8 cellular contexts compared by ENCODE assay signal in genomic region chr13:100394005-100394695, GRCh38.
DNase-seq lines count a peak whose midpoint lies in the region; ATAC-seq and TF ChIP-seq lines count a peak whose summit lies in the region.

No MANE protein-coding gene starts in this region.

- no peak overlapping the region for H2AK5ac ChIP-seq in neuronal stem cell (ENCODE audit: low read depth, low read length)

- H3K18ac ChIP-seq in neuronal stem cell (ENCODE audit: low read length), result no peak overlapping the region

- no peak overlapping the region for H2BK15ac ChIP-seq in neuronal stem cell (ENCODE audit: low read length)

- POLR2A ChIA-PET in CD4-positive, alpha-beta T cell (lab: Charles Lee), result no interaction called here
- POLR2A ChIA-PET in activated CD8-positive, alpha-beta T cell treated with anti-CD3 and anti-CD28 coated beads, Interleukin-2, amount 10 ng/mL, durations not matched to agents 7 days and 5 days (lab: Charles Lee), result interaction anchor here (0.6 to 1.7 kb wide), 2 partner anchors 11 to 40 kb away, joined by 3 to 4 read pairs; no protein-coding TSS in a partner anchor

- no CpG with 5 or more reads among the region's 9 CpGs for WGBS in neuronal stem cell (ENCODE audit: extremely low coverage in 2 of 2, insufficient read length in 2 of 2, insufficient replicate concordance in 1 of 2), 2 donors

- H3K9me3 ChIP-seq in CD4-positive, alpha-beta T cell (ENCODE audit: control insufficient read depth, low read length), result no peaks in the 10 kb centered on the region
- H3K9me3 ChIP-seq in neuronal stem cell (replicated peaks in 1 of 2; ENCODE audit: control insufficient read depth in 2 of 2, insufficient read depth in 1 of 2, low read depth in 1 of 2, low read length in 2 of 2), result peaks cover 0 to 9% of the 10 kb centered on the region in 2 donors

- H3K27me3 ChIP-seq in CD4-positive, alpha-beta T cell (ENCODE audit: control insufficient read depth, insufficient read depth, low read length), result no peaks in the 10 kb centered on the region
- no peaks in the 10 kb centered on the region for H3K27me3 ChIP-seq in neuronal stem cell (ENCODE audit: control insufficient read depth in 3 of 3, insufficient read depth in 3 of 3, low read depth in 1 of 3, low read length in 3 of 3)

- H2BK12ac ChIP-seq in neuronal stem cell (ENCODE audit: low read length), result no peak overlapping the region

- H3K23ac ChIP-seq in neuronal stem cell (ENCODE audit: low read depth, low read length, poor library complexity), result no peak overlapping the region

- intact Hi-C loops in CD4-positive, alpha-beta T cell (cut with DNase I, micrococcal nuclease), result no loop called here

- no peaks in the 10 kb centered on the region for H3K36me3 Mint-ChIP-seq in CD4-positive, alpha-beta T cell (ENCODE audit: low read depth)
- H3K36me3 Mint-ChIP-seq in activated CD8-positive, alpha-beta T cell treated with anti-CD3 and anti-CD28 coated beads, Interleukin-2, amount 10 ng/mL, durations not matched to agents 7 days and 5 days (ENCODE audit: low read depth), result peaks cover 3% of the 10 kb centered on the region

- no peak for DNase-seq in CD4-positive, alpha-beta T cell
- peak; percentile 22 for DNase-seq in activated CD8-positive, alpha-beta T cell treated with anti-CD3 and anti-CD28 coated beads, Interleukin-2, amount 10 ng/mL, durations not matched to agents 7 days and 5 days
- DNase-seq in neuronal stem cell (ENCODE audit: low spot score), result no peak
- no peak for DNase-seq in GF-D8 (lab: John Stamatoyannopoulos, UW)
- DNase-seq in iPS-NIHi7 (ENCODE audit: extremely low spot score), result no peak
- DNase-seq in RPMI8226, result no peak

- no peak overlapping the region for H3K14ac ChIP-seq in neuronal stem cell (ENCODE audit: low read length)

- no peak overlapping the region for H3K9ac ChIP-seq in neuronal stem cell (ENCODE audit: low read depth, low read length, poor library complexity)

- no peak overlapping the region for H3K4me2 ChIP-seq in neuronal stem cell (ENCODE audit: insufficient read depth, low read length, poor library complexity, severe bottlenecking)

- no peak for TF ChIP-seq CTCF in CD4-positive, alpha-beta T cell (IDR thresholded peaks at IDR 0.05)

- no peak overlapping the region for H3K27ac ChIP-seq in CD4-positive, alpha-beta T cell (ENCODE audit: low read depth, low read length)
- H3K27ac ChIP-seq in neuronal stem cell (replicated peaks; ENCODE audit: low read length), result no peak overlapping the region

- peaks cover 0 to 29% of the 10 kb centered on the region in 2 donors for H3K4me1 ChIP-seq in neuronal stem cell (ENCODE audit: control insufficient read depth in 2 of 2, insufficient read depth in 1 of 2, low read depth in 1 of 2, low read length in 2 of 2)

- H4K91ac ChIP-seq in neuronal stem cell (ENCODE audit: low read depth, low read length, poor library complexity), result no peak overlapping the region

- no peak overlapping the region for H2BK5ac ChIP-seq in neuronal stem cell (ENCODE audit: low read length)

- no peaks in the 10 kb centered on the region for H3K79me1 ChIP-seq in neuronal stem cell (ENCODE audit: low read depth, low read length)

- H3K36me3 ChIP-seq in neuronal stem cell (replicated peaks in 1 of 2; ENCODE audit: control insufficient read depth in 2 of 2, insufficient read depth in 2 of 2, low read length in 2 of 2), result no peaks in the 10 kb centered on the region

- no peak overlapping the region for H2BK120ac ChIP-seq in neuronal stem cell (ENCODE audit: low read depth, low read length)

- no peak overlapping the region for H3K4me3 ChIP-seq in neuronal stem cell (ENCODE audit: low read length in 2 of 2)

- H4K8ac ChIP-seq in neuronal stem cell (ENCODE audit: low read depth, low read length), result no peak overlapping the region

- H3K9me3 Mint-ChIP-seq in CD4-positive, alpha-beta T cell, result no peaks in the 10 kb centered on the region
- no peaks in the 10 kb centered on the region for H3K9me3 Mint-ChIP-seq in activated CD8-positive, alpha-beta T cell treated with anti-CD3 and anti-CD28 coated beads, Interleukin-2, amount 10 ng/mL, durations not matched to agents 7 days and 5 days (ENCODE audit: insufficient read depth)

- H2AFZ ChIP-seq in neuronal stem cell (ENCODE audit: low read length), result peak overlapping the region; percentile 55

- peak; percentile 51 for ATAC-seq in CD4-positive, alpha-beta T cell (ENCODE audit: poor library complexity)
- ATAC-seq in GM18909 (IDR thresholded peaks at IDR 0.05; ENCODE audit: poor library complexity, unreplicated experiment) (peak; percentile 84), HG03060 (IDR thresholded peaks at IDR 0.05; ENCODE audit: low read depth, unreplicated experiment) (peak; percentile 80)
- peak; percentile 40 for ATAC-seq in activated CD8-positive, alpha-beta T cell treated with anti-CD3 and anti-CD28 coated beads, Interleukin-2, amount 10 ng/mL, durations not matched to agents 7 days and 5 days

- H3K4me3 Mint-ChIP-seq in CD4-positive, alpha-beta T cell, result no peak overlapping the region
- no peak overlapping the region for H3K4me3 Mint-ChIP-seq in activated CD8-positive, alpha-beta T cell treated with anti-CD3 and anti-CD28 coated beads, Interleukin-2, amount 10 ng/mL, durations not matched to agents 7 days and 5 days

- H3K27me3 Mint-ChIP-seq in CD4-positive, alpha-beta T cell, result no peaks in the 10 kb centered on the region
- no peaks in the 10 kb centered on the region for H3K27me3 Mint-ChIP-seq in activated CD8-positive, alpha-beta T cell treated with anti-CD3 and anti-CD28 coated beads, Interleukin-2, amount 10 ng/mL, durations not matched to agents 7 days and 5 days (ENCODE audit: low read depth)

- H3K27ac Mint-ChIP-seq in CD4-positive, alpha-beta T cell, result no peak overlapping the region
- peak overlapping the region; percentile 40 for H3K27ac Mint-ChIP-seq in activated CD8-positive, alpha-beta T cell treated with anti-CD3 and anti-CD28 coated beads, Interleukin-2, amount 10 ng/mL, durations not matched to agents 7 days and 5 days

- no peak overlapping the region for H3K4ac ChIP-seq in neuronal stem cell (ENCODE audit: low read length)

- CTCF ChIA-PET in CD4-positive, alpha-beta T cell (lab: Charles Lee), result no interaction called here
- CTCF ChIA-PET in activated CD8-positive, alpha-beta T cell treated with anti-CD3 and anti-CD28 coated beads, Interleukin-2, amount 10 ng/mL, durations not matched to agents 7 days and 5 days (lab: Charles Lee), result interaction anchor here (0.9 to 1.7 kb wide), 3 partner anchors 48 to 121 kb away, joined by 3 to 10 read pairs (median 4); no protein-coding TSS in a partner anchor

- peaks cover 17% of the 10 kb centered on the region for H3K4me1 Mint-ChIP-seq in CD4-positive, alpha-beta T cell (ENCODE audit: low read depth)
- H3K4me1 Mint-ChIP-seq in activated CD8-positive, alpha-beta T cell treated with anti-CD3 and anti-CD28 coated beads, Interleukin-2, amount 10 ng/mL, durations not matched to agents 7 days and 5 days (ENCODE audit: low read depth), result peaks cover 31% of the 10 kb centered on the region
